26 cellular contexts compared by ENCODE assay signal in genomic region chr10:130439796-130440195, GRCh38.
"Had no signal": no experiment of that assay in that cellular context is flagged by ENCODE, and none has a peak within 500 bp of the region (broad histone marks: within the 10 kb centered on the region; RNA-seq: fewer than 3 reads in every experiment).

No MANE protein-coding gene starts in this region.

- H3K4me3 ChIP-seq: ascending aorta, SJCRH30, SK-N-MC had no signal

- DNase-seq: activated CD4-positive, alpha-beta T cell treated with anti-CD3 and anti-CD28 coated beads for 36 hours; activated CD4-positive, alpha-beta T cell treated with anti-CD3 and anti-CD28 coated beads, Interleukin-2, amount 10 ng/mL, durations not matched to agents 7 days and 5 days; activated CD4-positive, alpha-beta T cell treated with anti-CD3 and anti-CD28 coated beads, Interleukin-2, amount 50 U/mL, for 48 hours; activated CD8-positive, alpha-beta T cell treated with anti-CD3 and anti-CD28 coated beads, Interleukin-2, amount 10 ng/mL, durations not matched to agents 7 days and 5 days; activated gamma-delta T cell; activated naive CD4-positive, alpha-beta T cell treated with Interleukin-2 at 50 U/mL for 16 hours; activated naive CD8-positive, alpha-beta T cell treated with anti-CD3 and anti-CD28 coated beads, Interleukin-2, amount 10 ng/mL, durations not matched to agents 7 days and 5 days; activated T-cell treated with anti-CD3 and anti-CD28 coated beads, Interleukin-2, amount 50 U/mL, for 24 hours; amygdala; caudate nucleus; Karpas-422; KBM-7; NCI-H1105 treated with DMSO at 0.1 percent for 48 hours; NCI-H1436; NCI-H1694; NCI-H1930; NCI-H2081 treated with DMSO at 0.1 percent for 48 hours; NCI-H345; NCI-H524 treated with DMSO at 0.1 percent for 48 hours; SHP77; SJCRH30 had no signal

- ATAC-seq: activated CD4-positive, alpha-beta T cell treated with anti-CD3 and anti-CD28 coated beads for 36 hours; activated CD4-positive, CD25-positive, alpha-beta regulatory T cell treated with anti-CD3 and anti-CD28 coated beads, Interleukin-2, amount 50 U/mL, for 24 hours; activated CD8-positive, alpha-beta T cell treated with anti-CD3 and anti-CD28 coated beads, Interleukin-2, amount 10 ng/mL, durations not matched to agents 7 days and 5 days; WTC11 had no signal

- H3K27ac ChIP-seq: ascending aorta, SJCRH30, SK-N-MC had no signal

- H3K9me3 ChIP-seq: ascending aorta, SJCRH30 had no signal

- H3K4me1 ChIP-seq: ascending aorta, SJCRH30 had no signal

- FAIRE-seq: TTC549 had no signal

- H3K36me3 ChIP-seq: ascending aorta, SJCRH30 had no signal

- H3K27me3 ChIP-seq: ascending aorta, SJCRH30 had no signal
